In genomic region chr16:28403220-28404072, GRCh38 we compare ENCODE assay signal across 8 cellular contexts. TPM values are rescaled to one million over a fixed set of nuclear protein-coding genes. Genes with fewer than 3 reads are reported as not detected.
DNase-seq lines count a peak whose midpoint lies in the region; ATAC-seq and TF ChIP-seq lines count a peak whose summit lies in the region.
"Not testable (repeated sequence)": the region's sequence is repeated elsewhere in the genome, so short reads cannot be mapped to it uniquely, and the experiment has no call there.

TSS of gene EIF3CL (minus strand) at chr16:28403841. CDS start at chr16:28403618, 223 bp downstream.

- not testable (repeated sequence) for H3K4me2 ChIP-seq in mammary epithelial cell (ENCODE audit: insufficient read depth, low read depth, low read length)

- peak; percentile 94 for ATAC-seq in GM18517 (IDR thresholded peaks at IDR 0.05; ENCODE audit: unreplicated experiment)
- ATAC-seq in HG03442 (IDR thresholded peaks at IDR 0.05; ENCODE audit: unreplicated experiment), result peak; percentile 98
- peak; percentile 100 for ATAC-seq in omental fat pad (ENCODE audit: low FRiP score)

- WGBS in mammary epithelial cell (ENCODE audit: low coverage, missing lambda C conversion rate), result no CpG with 5 or more reads among the region's 66 CpGs

- CTCF ChIA-PET in mammary epithelial cell (lab: Charles Lee; ENCODE audit: low non-redundant PET), result not testable (repeated sequence)

- intact Hi-C loops in T-helper 1 cell treated with Interleukin-12 subunit alpha and Interleukin-12 subunit beta and Interleukin-4 antibody, amounts not matched to agents 30 ng/mL and 1 ng/mL, for 36 hours (cut with micrococcal nuclease); mammary epithelial cell (cut with micrococcal nuclease); uterus (cut with DNase I; ENCODE audit: low total_unique reads): not testable (repeated sequence)

- in situ Hi-C loops in mammary epithelial cell (cut with MboI; ENCODE audit: low sequenced_read_pairs in 2 of 2), result not testable (repeated sequence)

- dilution Hi-C loops in mammary epithelial cell (cut with HindIII; ENCODE audit: low sequenced_read_pairs), result not testable (repeated sequence)

- TF ChIP-seq CTCF in mammary epithelial cell (conservative IDR thresholded peaks at IDR 0.05 in 1 of 2, IDR thresholded peaks at IDR 0.05 in 1 of 2; ENCODE audit: extremely low read depth in 1 of 2, insufficient read depth in 1 of 2, low read depth in 1 of 2, low read length in 2 of 2); right atrium auricular region (IDR thresholded peaks at IDR 0.05); omental fat pad (IDR thresholded peaks at IDR 0.05); uterus (IDR thresholded peaks at IDR 0.05): not testable (repeated sequence)

- BruUV-seq in mammary epithelial cell (replicated peaks; lab: Mats Ljungman, UMichigan), result TSS peak; percentile 25

- TF ChIP-seq POLR2A in uterus (IDR thresholded peaks at IDR 0.05), result not testable (repeated sequence)

- peak within 1 kb of the TSS; percentile 24 to 56 (median 31) for H3K4me3 ChIP-seq in mammary epithelial cell (replicated peaks in 1 of 3; ENCODE audit: insufficient read depth in 1 of 3, low read depth in 2 of 3, low read length in 3 of 3)
- H3K4me3 ChIP-seq in right atrium auricular region, result peak within 1 kb of the TSS in 1 of 2 donors; percentile 37
- H3K4me3 ChIP-seq in uterus, result not testable (repeated sequence)

- not testable (repeated sequence) for DNase-seq in H4 (ENCODE audit: low spot score); mammary epithelial cell; right atrium auricular region (ENCODE audit: low spot score); omental fat pad (ENCODE audit: low spot score); uterus

- not testable (repeated sequence) for H3K36me3 ChIP-seq in mammary epithelial cell (ENCODE audit: insufficient read depth, low read length); right atrium auricular region; uterus

- H3K9me3 ChIP-seq in mammary epithelial cell (replicated peaks; ENCODE audit: insufficient read depth, low read length); right atrium auricular region; uterus: not testable (repeated sequence)

- H2AFZ ChIP-seq in mammary epithelial cell (ENCODE audit: low read depth, low read length), result not testable (repeated sequence)

- not testable (repeated sequence) for H4K20me1 ChIP-seq in mammary epithelial cell (ENCODE audit: insufficient read depth, low read length)

- not testable (repeated sequence) for H3K9ac ChIP-seq in mammary epithelial cell (ENCODE audit: insufficient read depth, low read length)

- not testable (repeated sequence) for H3K27me3 ChIP-seq in mammary epithelial cell (ENCODE audit: insufficient read depth, low read length); right atrium auricular region; uterus

- not testable (repeated sequence) for H3K79me2 ChIP-seq in mammary epithelial cell (ENCODE audit: insufficient read depth, low read length)

- not testable (repeated sequence) for H3K4me1 ChIP-seq in mammary epithelial cell (ENCODE audit: insufficient read depth, low read length); right atrium auricular region; uterus

- H3K27ac ChIP-seq in mammary epithelial cell (ENCODE audit: insufficient read depth, low read depth, low read length); right atrium auricular region; uterus: not testable (repeated sequence)

RNA-seq across cellular contexts. Expression of gene EIF3CL, which starts in this region (rescaled TPM):
- total RNA-seq in H4 (2014; rRNA removed; shearing (Covaris generic)), result 47.6 and 97.2 TPM in 2 replicates
- total RNA-seq in T-helper 1 cell treated with Interleukin-12 subunit alpha and Interleukin-12 subunit beta and Interleukin-4 antibody, amounts not matched to agents 30 ng/mL and 1 ng/mL, for 36 hours, result 72.3 and 93.7 TPM in 2 replicates
- total RNA-seq in mammary epithelial cell, result 100 to 1,000 TPM in 1 of 2 donors, 10 to 100 TPM in 1; 27.7 to 244 TPM
- polyA plus RNA-seq in mammary epithelial cell, result 204 TPM
- polyA minus RNA-seq in mammary epithelial cell, result 394 TPM
- 100 to 1,000 TPM in 1 of 2 donors, 10 to 100 TPM in 1; 89.0 to 124 TPM for total RNA-seq in right atrium auricular region
- 100 to 1,000 TPM; 135 to 173 (median 155) TPM for total RNA-seq in omental fat pad
- total RNA-seq in uterus, result 100 to 1,000 TPM in 1 of 4 donors, 10 to 100 TPM in 3; 42.6 to 151 (median 80.8) TPM
